In the genomic region with DNA sequence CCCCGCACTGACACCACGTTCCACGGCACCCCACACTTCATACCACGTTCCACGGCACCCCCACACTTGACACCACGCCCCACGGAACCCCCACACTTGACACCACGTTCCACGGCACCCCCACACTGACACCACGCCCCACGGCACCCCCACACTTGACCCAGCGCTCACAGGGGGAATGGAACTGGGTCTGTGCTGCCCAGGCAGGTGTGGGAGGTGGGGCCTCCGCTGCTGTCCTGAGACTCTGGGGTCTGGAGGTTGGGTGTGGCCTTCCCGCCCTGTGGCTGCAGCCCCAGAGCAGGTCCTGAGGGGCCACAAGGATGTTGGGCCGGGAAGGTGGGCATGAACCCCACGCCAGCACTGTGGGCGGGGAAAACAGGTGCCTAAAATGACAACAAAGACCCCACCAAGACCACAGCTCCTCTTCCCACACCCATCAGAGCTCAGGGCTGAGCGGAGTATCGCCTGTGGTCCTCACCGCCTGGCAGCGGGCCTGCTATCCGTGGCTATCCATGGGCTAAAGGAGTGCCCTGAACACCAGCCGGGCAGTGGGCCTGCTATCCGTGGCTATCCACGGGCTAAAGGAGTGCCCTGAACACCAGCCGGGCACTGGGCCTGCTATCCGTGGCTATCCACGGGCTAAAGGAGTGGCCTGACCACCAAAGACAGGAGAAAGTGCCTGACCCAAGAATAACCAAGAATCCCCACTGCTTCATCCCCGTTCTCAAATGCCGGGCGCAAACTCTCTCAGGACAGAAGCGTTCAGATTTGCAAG, we compare ENCODE assay signal across 20 cellular contexts. TPM values are rescaled to one million over a fixed set of nuclear protein-coding genes. Genes with fewer than 3 reads are reported as not detected.
DNase-seq lines count a peak whose midpoint lies in the region; ATAC-seq and TF ChIP-seq lines count a peak whose summit lies in the region.
"Had no signal": no experiment of that assay in that cellular context is flagged by ENCODE, and none has a peak within 500 bp of the region (broad histone marks: within the 10 kb centered on the region; RNA-seq: fewer than 3 reads in every experiment).

No MANE protein-coding gene starts in this region.

- H3K9me3 Mint-ChIP-seq in neural progenitor cell (peaks cover 2% of the 10 kb centered on the region), Calu3 (ENCODE audit: low read depth, unreplicated experiment) (no peaks in the 10 kb centered on the region)

- no peak overlapping the region for H3K4me3 Mint-ChIP-seq in neural progenitor cell
- H3K4me3 Mint-ChIP-seq in Calu3 (ENCODE audit: low read depth, unreplicated experiment): no peak overlapping the region
- H3K4me3 Mint-ChIP-seq: activated CD4-positive, alpha-beta memory T cell treated with anti-CD3 and anti-CD28 coated beads, Interleukin-2, amount 10 ng/mL, durations not matched to agents 7 days and 5 days; B cell; endodermal cell had no signal

- intact Hi-C loops in tibial artery (cut with DNase I; ENCODE audit: low total_unique reads) (no loop called here), Calu3 (cut with micrococcal nuclease; ENCODE audit: unreplicated experiment) (no loop called here)

- H3K9me3 ChIP-seq in WERI-Rb-1 (ENCODE audit: severe bottlenecking): no peaks in the 10 kb centered on the region
- no peaks in the 10 kb centered on the region for H3K9me3 ChIP-seq in neural progenitor cell (ENCODE audit: low read depth)
- H3K9me3 ChIP-seq in tibial artery: no peaks in the 10 kb centered on the region

- H3K27me3 ChIP-seq in WERI-Rb-1 (ENCODE audit: insufficient read depth, low read depth, severe bottlenecking) (no peaks in the 10 kb centered on the region), neural progenitor cell (no peaks in the 10 kb centered on the region), tibial artery (no peaks in the 10 kb centered on the region), foreskin keratinocyte (no peaks in the 10 kb centered on the region)

- H3K4me3 ChIP-seq in WERI-Rb-1 (ENCODE audit: low read depth, low read length) (no peak overlapping the region), coronary artery (peak overlapping the region; percentile 36), neural progenitor cell (no peak overlapping the region), tibial artery (peak overlapping the region in 1 of 2 donors; percentile 13)

- H3K4me1 ChIP-seq in neural progenitor cell (peaks cover 22% of the 10 kb centered on the region), tibial artery (peaks cover 0 to 48% (median 31%) of the 10 kb centered on the region in 4 donors), foreskin keratinocyte (no peaks in the 10 kb centered on the region)

- H3K79me2 ChIP-seq in neural progenitor cell (ENCODE audit: low read depth): no peaks in the 10 kb centered on the region

- no TSS peak for BruUV-seq in Calu3 (replicated peaks; lab: Mats Ljungman, UMichigan)

- H3K9ac ChIP-seq in neural progenitor cell: no peak overlapping the region

- no peak overlapping the region for H3K4me2 ChIP-seq in neural progenitor cell

- no peaks in the 10 kb centered on the region for H3K36me3 ChIP-seq in WERI-Rb-1
- no peaks in the 10 kb centered on the region for H3K36me3 ChIP-seq in neural progenitor cell
- no peaks in the 10 kb centered on the region for H3K36me3 ChIP-seq in tibial artery

- TF ChIP-seq CTCF in WERI-Rb-1 (IDR thresholded peaks at IDR 0.05; ENCODE audit: low read depth, low read length): no peak
- no peak for TF ChIP-seq CTCF in coronary artery (IDR thresholded peaks at IDR 0.05)
- no peak for TF ChIP-seq CTCF in neural progenitor cell (IDR thresholded peaks at IDR 0.05)
- no peak for TF ChIP-seq CTCF in tibial artery (IDR thresholded peaks at IDR 0.05)
- no peak for TF ChIP-seq CTCF in Calu3 (IDR thresholded peaks at IDR 0.05; ENCODE audit: unreplicated experiment)
- TF ChIP-seq CTCF in foreskin keratinocyte (conservative IDR thresholded peaks at IDR 0.05): no peak

- H2AFZ ChIP-seq in neural progenitor cell (replicated peaks): no peak overlapping the region

- CTCF ChIA-PET in Calu3 (lab: Charles Lee): no interaction called here

- H3K27ac ChIP-seq in WERI-Rb-1 (peak overlapping the region; percentile 69), coronary artery (peak overlapping the region; percentile 16 to 72), neural progenitor cell (no peak overlapping the region), tibial artery (peak overlapping the region; percentile 49 to 62), foreskin keratinocyte (no peak overlapping the region)

- DNase-seq in WERI-Rb-1 (no peak), coronary artery (ENCODE audit: low spot score) (no peak), neural progenitor cell (ENCODE audit: low spot score) (no peak), tibial artery (no peak), Calu3 (no peak), foreskin keratinocyte (no peak), middle frontal gyrus (ENCODE audit: extremely low spot score, low spot score) (no peak)
- DNase-seq: activated CD4-positive, alpha-beta memory T cell treated with anti-CD3 and anti-CD28 coated beads, Interleukin-2, amount 10 ng/mL, durations not matched to agents 7 days and 5 days; activated T-cell treated with anti-CD3 and anti-CD28 coated beads, Interleukin-2, amount 50 U/mL, for 48 hours; central memory CD4-positive, alpha-beta T cell; endodermal cell; KG1; NCI-H1092; NCI-H2029 treated with DMSO at 0.1 percent for 48 hours; NCI-H510A treated with DMSO at 0.1 percent for 48 hours; stimulated activated naive CD4-positive, alpha-beta T cell; T-helper 1 cell had no signal

- no peaks in the 10 kb centered on the region for H4K20me1 ChIP-seq in neural progenitor cell (ENCODE audit: low read depth)

- peaks cover 52% of the 10 kb centered on the region for H3K4me1 Mint-ChIP-seq in neural progenitor cell
- H3K4me1 Mint-ChIP-seq in Calu3 (ENCODE audit: low read depth, unreplicated experiment): no peaks in the 10 kb centered on the region
- H3K4me1 Mint-ChIP-seq: endodermal cell had no signal

- peak overlapping the region; percentile 89 for H3K27ac Mint-ChIP-seq in neural progenitor cell
- H3K27ac Mint-ChIP-seq in Calu3 (ENCODE audit: unreplicated experiment): no peak overlapping the region
- H3K27ac Mint-ChIP-seq: activated CD4-positive, alpha-beta memory T cell treated with anti-CD3 and anti-CD28 coated beads, Interleukin-2, amount 10 ng/mL, durations not matched to agents 7 days and 5 days; B cell; endodermal cell had no signal

- H3K36me3 Mint-ChIP-seq in neural progenitor cell: peaks cover 19% of the 10 kb centered on the region
- peaks cover 5% of the 10 kb centered on the region for H3K36me3 Mint-ChIP-seq in Calu3 (ENCODE audit: insufficient read depth, unreplicated experiment)

- no peak for ATAC-seq in foreskin keratinocyte
- ATAC-seq: activated naive CD4-positive, alpha-beta T cell treated with anti-CD3 and anti-CD28 coated beads, Interleukin-2, amount 50 U/mL, for 72 hours had no signal

- no peaks in the 10 kb centered on the region for H3K27me3 Mint-ChIP-seq in neural progenitor cell (ENCODE audit: insufficient read depth, low read depth)
- no peaks in the 10 kb centered on the region for H3K27me3 Mint-ChIP-seq in Calu3 (ENCODE audit: unreplicated experiment)
- H3K27me3 Mint-ChIP-seq: activated CD4-positive, alpha-beta memory T cell treated with anti-CD3 and anti-CD28 coated beads, Interleukin-2, amount 10 ng/mL, durations not matched to agents 7 days and 5 days; B cell had no signal

- peaks cover 25% of the 10 kb centered on the region for H3F3A ChIP-seq in neural progenitor cell (ENCODE audit: low read depth)

RNA-seq across cellular contexts. Expression of a gene that starts 59.9 kb away (rescaled TPM):
- not detected in 2 replicates for total RNA-seq in neural progenitor cell (ENCODE audit: low replicate concordance)
- total RNA-seq in Calu3 (2022): 0.29 and 0.33 TPM in 2 replicates
- not detected in 2 replicates for total RNA-seq in foreskin keratinocyte
- polyA plus RNA-seq in foreskin keratinocyte: 0.02 TPM in 1 of 2 replicates, not detected in the other
- polyA plus RNA-seq: neural cell had no signal

Comparison
In these comparisons a context has a peak if more than half of its experiments do, and no peak if none do; other contexts are left out.
1. H3K27ac ChIP-seq: peak in WERI-Rb-1 (single experiment), coronary artery (2 of 2) and tibial artery (2 of 2); none in neural progenitor cell (single experiment) and foreskin keratinocyte (single experiment).